ENCODE assay signal across 17 cellular contexts in the genomic region with DNA sequence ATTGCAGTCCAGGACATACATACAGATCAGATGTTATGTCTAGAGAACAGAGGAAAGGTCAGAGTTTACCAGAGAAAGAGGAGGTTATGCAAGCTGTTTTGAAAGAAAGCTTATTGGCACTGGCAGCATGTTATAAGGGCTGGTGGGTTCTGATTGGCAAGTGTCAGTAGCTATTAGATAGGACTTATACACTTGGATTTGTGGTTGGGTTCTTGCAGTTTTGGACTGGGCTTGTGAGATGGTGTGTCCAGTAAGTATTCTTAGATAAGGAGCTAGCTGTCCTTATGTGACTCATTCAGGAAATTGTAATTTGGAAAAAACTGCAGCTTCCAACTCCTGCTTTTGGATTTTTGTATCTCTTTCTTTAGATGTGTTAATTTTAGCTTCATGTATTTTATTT.
"Had no signal": no experiment of that assay in that cellular context is flagged by ENCODE, and none has a peak within 500 bp of the region (broad histone marks: within the 10 kb centered on the region; RNA-seq: fewer than 3 reads in every experiment).

No MANE protein-coding gene starts in this region.

- DNase-seq: activated B cell treated with CpG ODN at 0.5 μM for 24 hours; activated CD4-positive, alpha-beta T cell treated with anti-CD3 and anti-CD28 coated beads, Interleukin-2, amount 10 ng/mL, durations not matched to agents 7 days and 5 days; activated naive CD4-positive, alpha-beta T cell; activated naive CD8-positive, alpha-beta T cell treated with anti-CD3 and anti-CD28 coated beads, Interleukin-2, amount 10 ng/mL, durations not matched to agents 7 days and 5 days; activated T-cell treated with anti-CD3 and anti-CD28 coated beads for 4 hours; aorta; esophagus squamous epithelium; foreskin keratinocyte; glutamatergic neuron; immature natural killer cell; lower lobe of right lung; naive B cell; T-helper 17 cell had no signal

- FAIRE-seq: TTC549 had no signal

- ATAC-seq: foreskin keratinocyte; lower lobe of right lung; stimulated activated effector memory CD8-positive, alpha-beta T cell treated with anti-CD3 and anti-CD28 coated beads, Interleukin-12 subunit alpha, Interleukin-12 subunit beta, amount 100 ng/mL, for 72 hours; T-helper 17 cell had no signal

- H3K27me3 ChIP-seq: breast epithelium, esophagus squamous epithelium had no signal

- H3K36me3 ChIP-seq: breast epithelium, esophagus squamous epithelium, lower lobe of right lung, thoracic aorta had no signal

- H3K4me3 ChIP-seq: breast epithelium, esophagus squamous epithelium, lower lobe of right lung, thoracic aorta had no signal

- H3K27ac ChIP-seq: breast epithelium, esophagus squamous epithelium, foreskin keratinocyte, lower lobe of right lung, thoracic aorta had no signal

- H3K4me1 ChIP-seq: breast epithelium had no signal
